In genomic region chr14:96928779-96929380, GRCh38 we compare ENCODE assay signal across 22 cellular contexts.
DNase-seq lines count a peak whose midpoint lies in the region; ATAC-seq, FAIRE-seq and TF ChIP-seq lines count a peak whose summit lies in the region.
"Had no signal": no experiment of that assay in that cellular context is flagged by ENCODE, and none has a peak within 500 bp of the region (broad histone marks: within the 10 kb centered on the region; RNA-seq: fewer than 3 reads in every experiment).

No MANE protein-coding gene starts in this region.

- no peaks in the 10 kb centered on the region for H3K36me3 ChIP-seq in HepG2 (replicated peaks in 1 of 2; ENCODE audit: control insufficient read depth in 1 of 2, insufficient read depth in 2 of 2, low read length in 2 of 2)
- no peaks in the 10 kb centered on the region for H3K36me3 ChIP-seq in right lobe of liver
- no peaks in the 10 kb centered on the region for H3K36me3 ChIP-seq in neural cell (ENCODE audit: insufficient read depth, low read length)

- TF ChIP-seq POLR2A in HepG2 (IDR thresholded peaks at IDR 0.05; ENCODE audit: insufficient read depth in 1 of 2, low read depth in 2 of 2, low read length in 2 of 2) (no peak), right lobe of liver (IDR thresholded peaks at IDR 0.05) (no peak)

- no peaks in the 10 kb centered on the region for H3K9me2 ChIP-seq in neural cell (ENCODE audit: insufficient read depth, low read length)

- H3K4me2 ChIP-seq in HepG2 (ENCODE audit: low read depth, low read length) (no peak overlapping the region), neural cell (ENCODE audit: low read length) (no peak overlapping the region)
- H3K4me2 ChIP-seq: A549; BLaER1 treated with 17β-estradiol and CSF1 and Interleukin-3, amounts not matched to agents 10 nM and 100 nM had no signal

- peaks cover 16% of the 10 kb centered on the region for H3K9me3 Mint-ChIP-seq in glutamatergic neuron (ENCODE audit: unreplicated experiment)
- H3K9me3 Mint-ChIP-seq: CD4-positive, alpha-beta T cell; CD8-positive, alpha-beta T cell had no signal

- H3K79me2 ChIP-seq in HepG2 (ENCODE audit: insufficient read depth, low read length) (no peaks in the 10 kb centered on the region), neural cell (replicated peaks; ENCODE audit: insufficient read depth, low read length) (no peaks in the 10 kb centered on the region)

- H3K36me3 Mint-ChIP-seq in glutamatergic neuron (ENCODE audit: unreplicated experiment) = no peaks in the 10 kb centered on the region
- H3K36me3 Mint-ChIP-seq: CD8-positive, alpha-beta T cell had no signal

- DNase-seq in HepG2 (ENCODE audit: low spot score) = no peak
- DNase-seq in right lobe of liver = no peak
- DNase-seq in glutamatergic neuron = no peak
- DNase-seq: AML-193; Caco-2; Calu3; CD4-positive, alpha-beta T cell; CD8-positive, alpha-beta T cell; DMS79 treated with DMSO at 0.1 percent for 48 hours; GF-D8 had no signal

- H3K9ac ChIP-seq in HepG2 (ENCODE audit: insufficient read depth, low read depth, low read length) (no peak overlapping the region), neural cell (ENCODE audit: low read length) (peak overlapping the region; percentile 23)
- H3K9ac ChIP-seq: BLaER1 treated with 17β-estradiol and CSF1 and Interleukin-3, amounts not matched to agents 10 nM and 100 nM had no signal

- no peak overlapping the region for H3K27ac ChIP-seq in HepG2 (ENCODE audit: extremely low read length, insufficient read depth, low read length)
- H3K27ac ChIP-seq in right lobe of liver = no peak overlapping the region
- H3K27ac ChIP-seq in neural cell (ENCODE audit: low read length) = peak overlapping the region; percentile 81
- H3K27ac ChIP-seq: 22Rv1; A549; BLaER1 treated with 17β-estradiol and CSF1 and Interleukin-3, amounts not matched to agents 10 nM and 100 nM; C4-2B had no signal

- H3K27me3 Mint-ChIP-seq in glutamatergic neuron (ENCODE audit: unreplicated experiment) = peaks cover 10% of the 10 kb centered on the region
- H3K27me3 Mint-ChIP-seq: B cell; CD4-positive, alpha-beta T cell had no signal

- peak overlapping the region; percentile 3 for H3K27ac Mint-ChIP-seq in glutamatergic neuron (ENCODE audit: unreplicated experiment)
- H3K27ac Mint-ChIP-seq: B cell; CD4-positive, alpha-beta T cell; CD8-positive, alpha-beta T cell had no signal

- intact Hi-C loops in HepG2 (cut with micrococcal nuclease; ENCODE audit: unreplicated experiment) (no loop called here), right lobe of liver (cut with DNase I) (no loop called here)

- in situ Hi-C loops in HepG2 (cut with HindIII; ENCODE audit: extremely low pct_ligation_motif_present, low pct_unique_long_range_greater_than_20kb) = no loop called here

- no peaks in the 10 kb centered on the region for H3K27me3 ChIP-seq in HepG2 (ENCODE audit: control insufficient read depth in 1 of 2, insufficient read depth in 2 of 2, low read length in 2 of 2)
- no peaks in the 10 kb centered on the region for H3K27me3 ChIP-seq in right lobe of liver
- H3K27me3 ChIP-seq in neural cell (ENCODE audit: insufficient read depth, low read depth, low read length) = no peaks in the 10 kb centered on the region
- H3K27me3 ChIP-seq: BLaER1 treated with 17β-estradiol and CSF1 and Interleukin-3, amounts not matched to agents 10 nM and 100 nM had no signal

- H4K20me1 ChIP-seq in HepG2 (ENCODE audit: insufficient read depth, low read length) (no peaks in the 10 kb centered on the region), neural cell (ENCODE audit: insufficient read depth) (no peaks in the 10 kb centered on the region)
- H4K20me1 ChIP-seq: BLaER1 treated with 17β-estradiol and CSF1 and Interleukin-3, amounts not matched to agents 10 nM and 100 nM had no signal

- CTCF ChIA-PET in HepG2 (lab: Yijun Ruan, JAX; ENCODE audit: low intra/inter-chr PET ratio, low total read pairs) = no interaction called here

- H3K4me1 Mint-ChIP-seq in glutamatergic neuron (ENCODE audit: low read depth, unreplicated experiment) = peaks cover 49% of the 10 kb centered on the region

- no peak overlapping the region for H3K4me3 Mint-ChIP-seq in glutamatergic neuron (ENCODE audit: unreplicated experiment)
- H3K4me3 Mint-ChIP-seq: B cell; CD4-positive, alpha-beta T cell; CD8-positive, alpha-beta T cell had no signal

- POLR2A ChIA-PET in HepG2 (lab: Yijun Ruan, JAX) = no interaction called here

- H3F3A ChIP-seq in neural cell (ENCODE audit: insufficient read depth, low read length, poor library complexity, severe bottlenecking) = peaks cover 3% of the 10 kb centered on the region

- H2AFZ ChIP-seq in HepG2 (ENCODE audit: low read length) (no peak overlapping the region), neural cell (ENCODE audit: low read depth, low read length) (no peak overlapping the region)

- H3K9me3 ChIP-seq in HepG2 (ENCODE audit: low read length) (no peaks in the 10 kb centered on the region), right lobe of liver (no peaks in the 10 kb centered on the region), neural cell (ENCODE audit: low read length) (no peaks in the 10 kb centered on the region)
- H3K9me3 ChIP-seq: A549, Caco-2 had no signal

- TF ChIP-seq CTCF in HepG2 (CRISPR knock-in tag; IDR thresholded peaks at IDR 0.05) (no peak), right lobe of liver (IDR thresholded peaks at IDR 0.05) (no peak), glutamatergic neuron (IDR thresholded peaks at IDR 0.05; ENCODE audit: partially characterized antibody, unreplicated experiment) (no peak), neural cell (IDR thresholded peaks at IDR 0.05; ENCODE audit: poor library complexity, severe bottlenecking) (no peak)

- BruUV-seq in HepG2 (replicated peaks; lab: Mats Ljungman, UMichigan) = no TSS peak

- H3K4me3 ChIP-seq in HepG2 (replicated peaks in 1 of 3; ENCODE audit: insufficient read depth in 1 of 3, low read depth in 2 of 3, low read length in 3 of 3) = no peak overlapping the region
- H3K4me3 ChIP-seq in right lobe of liver = no peak overlapping the region
- H3K4me3 ChIP-seq in neural cell (ENCODE audit: low read length) = no peak overlapping the region
- H3K4me3 ChIP-seq: A549; BLaER1 treated with 17β-estradiol and CSF1 and Interleukin-3, amounts not matched to agents 10 nM and 100 nM had no signal

- TF ChIP-seq RAD21 in HepG2 (CRISPR knock-in tag; IDR thresholded peaks at IDR 0.05) = no peak
- TF ChIP-seq RAD21 in neural cell (conservative IDR thresholded peaks at IDR 0.05) = no peak

- TF ChIP-seq EP300 in HepG2 (IDR thresholded peaks at IDR 0.05; ENCODE audit: low read depth in 2 of 2, low read length in 2 of 2) = no peak
- TF ChIP-seq EP300 in HepG2 (CRISPR knock-in tag; IDR thresholded peaks at IDR 0.05; ENCODE audit: borderline replicate concordance) = no peak
- no peak for TF ChIP-seq EP300 in neural cell (conservative IDR thresholded peaks at IDR 0.05; ENCODE audit: poor library complexity, severe bottlenecking)

- FAIRE-seq in HepG2 (lab: Jason Lieb, UNC) = no peak
- FAIRE-seq: A549, D721Med, G401.6, GM12891, GM19239 had no signal

- ATAC-seq in HepG2 (no peak), right lobe of liver (no peak), GM21786 (IDR thresholded peaks at IDR 0.05; ENCODE audit: unreplicated experiment) (no peak), HG03378 (IDR thresholded peaks at IDR 0.05; ENCODE audit: unreplicated experiment) (no peak)
- ATAC-seq: A549; CD8-positive, alpha-beta T cell had no signal

- WGBS in HepG2 (ENCODE audit: low lambda C conversion rate) = 5% methylated on average over 3 of the region's 3 CpGs
- WGBS in right lobe of liver (ENCODE audit: insufficient coverage, low coverage, low lambda C conversion rate, missing lambda C conversion rate) = 67% methylated on average over 3 of the region's 3 CpGs

- no peaks in the 10 kb centered on the region for H3K4me1 ChIP-seq in HepG2 (ENCODE audit: insufficient read depth, low read length)
- no peaks in the 10 kb centered on the region for H3K4me1 ChIP-seq in right lobe of liver
- H3K4me1 ChIP-seq: A549, Caco-2 had no signal

TF ChIP-seq in HepG2, 621 proteins besides CTCF, POLR2A, EP300 and RAD21:
- TF ChIP-seq FOXP1 (IDR thresholded peaks at IDR 0.05) = peak; percentile 13; the same call in 1 of the 2 replicates
- no peak for TF ChIP-seq FOXP1 (CRISPR knock-in tag; IDR thresholded peaks at IDR 0.05)
- no peak for TF ChIP-seq ZNF558 (CRISPR knock-in tag; IDR thresholded peaks at IDR 0.05; ENCODE audit: borderline replicate concordance)
- TF ChIP-seq FOXA1 (IDR thresholded peaks at IDR 0.05) = 0 out of 2 replicates have a peak, but pooled peaks have one; percentile 9
- no peak for TF ChIP-seq FOXA1 (CRISPR knock-in tag; IDR thresholded peaks at IDR 0.05)

TF ChIP-seq in neural cell, 6 proteins besides CTCF, POLR2A, EP300 and RAD21:
- TF ChIP-seq SMC3 (conservative IDR thresholded peaks at IDR 0.05; ENCODE audit: poor library complexity) = no peak
- no peak for TF ChIP-seq MXI1 (conservative IDR thresholded peaks at IDR 0.05; ENCODE audit: poor library complexity, severe bottlenecking)
- TF ChIP-seq TAF1 (IDR thresholded peaks at IDR 0.05; ENCODE audit: low read depth) = no peak
- no peak for TF ChIP-seq POLR2AphosphoS5 (IDR thresholded peaks at IDR 0.05)
- TF ChIP-seq EZH2 (IDR thresholded peaks at IDR 0.05; ENCODE audit: borderline replicate concordance, insufficient read depth, low read length, poor library complexity, severe bottlenecking) = no peak
- no peak for TF ChIP-seq REST (IDR thresholded peaks at IDR 0.05; ENCODE audit: borderline replicate concordance)
